8 cellular contexts compared by ENCODE assay signal in genomic region chr16:25258856-25259179, GRCh38. TPM values are rescaled to one million over a fixed set of nuclear protein-coding genes. Genes with fewer than 3 reads are reported as not detected.
DNase-seq lines count a peak whose midpoint lies in the region; ATAC-seq, FAIRE-seq and TF ChIP-seq lines count a peak whose summit lies in the region.

No MANE protein-coding gene starts in this region.

- H3K27ac ChIP-seq in kidney (ENCODE audit: low read depth in 2 of 2, low read length in 2 of 2) (no peak overlapping the region), thymus (ENCODE audit: low read depth) (no peak overlapping the region)

- WGBS in thymus: 20% methylated on average over 4 of the region's 4 CpGs

- peaks cover 4 to 6% of the 10 kb centered on the region in 2 donors for H3K36me3 ChIP-seq in kidney (ENCODE audit: control insufficient read depth in 1 of 2, insufficient read depth in 2 of 2, low read length in 2 of 2)
- H3K36me3 ChIP-seq in thymus (ENCODE audit: control insufficient read depth, insufficient read depth): peaks cover 6% of the 10 kb centered on the region

- H3K9ac ChIP-seq in kidney (ENCODE audit: low read length in 2 of 2): no peak overlapping the region

- H3K27ac Mint-ChIP-seq in activated CD4-positive, alpha-beta T cell treated with anti-CD3 and anti-CD28 coated beads for 36 hours: peak overlapping the region; percentile 98

- TF ChIP-seq CTCF in kidney (IDR thresholded peaks at IDR 0.05; ENCODE audit: borderline replicate concordance, extremely low read depth, insufficient read depth): no peak

- peaks cover 31% of the 10 kb centered on the region for H3K36me3 Mint-ChIP-seq in activated CD4-positive, alpha-beta T cell treated with anti-CD3 and anti-CD28 coated beads for 36 hours (ENCODE audit: low read depth)

- no peak for FAIRE-seq in kidney (lab: Jason Lieb, UNC)

- H3K9me3 ChIP-seq in kidney (ENCODE audit: control insufficient read depth in 1 of 2, low read length in 2 of 2) (no peaks in the 10 kb centered on the region), thymus (ENCODE audit: control insufficient read depth) (no peaks in the 10 kb centered on the region)

- no peaks in the 10 kb centered on the region for H3K27me3 Mint-ChIP-seq in activated CD4-positive, alpha-beta T cell treated with anti-CD3 and anti-CD28 coated beads for 36 hours

- H3K9me3 Mint-ChIP-seq in activated CD4-positive, alpha-beta T cell treated with anti-CD3 and anti-CD28 coated beads for 36 hours (ENCODE audit: low read depth): no peaks in the 10 kb centered on the region

- CTCF ChIA-PET in activated CD4-positive, alpha-beta T cell treated with anti-CD3 and anti-CD28 coated beads for 36 hours (lab: Charles Lee): interaction anchor here (1.0 kb wide), 1 partner anchor 45 kb away, joined by 3 read pairs; no protein-coding TSS in a partner anchor

- peaks cover 53% of the 10 kb centered on the region for H3K4me1 Mint-ChIP-seq in activated CD4-positive, alpha-beta T cell treated with anti-CD3 and anti-CD28 coated beads for 36 hours

- peak; percentile 8 for ATAC-seq in activated CD4-positive, alpha-beta T cell treated with anti-CD3 and anti-CD28 coated beads for 36 hours
- ATAC-seq in sciatic nerve (no peak), GM21529 (IDR thresholded peaks at IDR 0.05; ENCODE audit: unreplicated experiment) (no peak)

- POLR2A ChIA-PET in activated CD4-positive, alpha-beta T cell treated with anti-CD3 and anti-CD28 coated beads for 36 hours (lab: Charles Lee): interaction anchor here (0.6 to 0.8 kb wide), 3 partner anchors 195 to 429 kb away, joined by 3 read pairs; no protein-coding TSS in a partner anchor

- H3K27me3 ChIP-seq in thymus (ENCODE audit: control insufficient read depth, insufficient read depth): no peaks in the 10 kb centered on the region

- intact Hi-C loops in activated CD4-positive, alpha-beta T cell treated with anti-CD3 and anti-CD28 coated beads for 36 hours (cut with DNase I, micrococcal nuclease): loop anchor here in 1 of 2 experiments (1.0 to 5.0 kb wide), 3 partner anchors 244 to 1943 kb away; partner anchors contain the start of genes ARHGAP17 and KDM8
- intact Hi-C loops in kidney (cut with DNase I): no loop called here
- intact Hi-C loops in sciatic nerve (cut with DNase I): no loop called here

- H3K4me3 Mint-ChIP-seq in activated CD4-positive, alpha-beta T cell treated with anti-CD3 and anti-CD28 coated beads for 36 hours: peak overlapping the region; percentile 93

- H3K4me1 ChIP-seq in kidney (ENCODE audit: control insufficient read depth in 1 of 2, insufficient read depth in 1 of 2, low read depth in 1 of 2, low read length in 2 of 2): peaks cover 8 to 14% of the 10 kb centered on the region in 2 donors
- H3K4me1 ChIP-seq in thymus (ENCODE audit: control insufficient read depth, insufficient read depth, low read length): peaks cover 18% of the 10 kb centered on the region

- peak overlapping the region; percentile 76 to 92 for H3K4me3 ChIP-seq in kidney (ENCODE audit: low read length in 2 of 2)
- H3K4me3 ChIP-seq in thymus (ENCODE audit: low read length): peak overlapping the region; percentile 98

- peak; percentile 44 for DNase-seq in activated CD4-positive, alpha-beta T cell treated with anti-CD3 and anti-CD28 coated beads for 36 hours
- no peak for DNase-seq in activated CD4-positive, alpha-beta T cell treated with anti-CD3 and anti-CD28 coated beads for 1 hour
- DNase-seq in activated naive CD4-positive, alpha-beta T cell treated with anti-CD3 and anti-CD28 coated beads, Interleukin-2, amount 50 U/mL, for 16 hours: peak; percentile 16
- DNase-seq in kidney: no peak
- no peak for DNase-seq in sciatic nerve (ENCODE audit: low spot score)
- no peak for DNase-seq in NCI-H1436 treated with DMSO at 0.1 percent for 48 hours (lab: John Stamatoyannopoulos, UW)

RNA-seq across cellular contexts. Expression of gene ZKSCAN2, which starts 1.2 kb away (rescaled TPM):
- total RNA-seq in activated CD4-positive, alpha-beta T cell treated with anti-CD3 and anti-CD28 coated beads for 36 hours: 1 to 10 TPM; 5.5 to 5.6 TPM
- total RNA-seq in kidney: 6.1 TPM
- 1.3 TPM for polyA plus RNA-seq in kidney (ENCODE audit: insufficient read depth, low read depth, low replicate concordance)
- 1.2 TPM for polyA plus RNA-seq in thymus
- total RNA-seq in sciatic nerve: 5.9 TPM

RNA-seq across cellular contexts. Expression of gene AQP8, which starts 42.1 kb away (rescaled TPM):
- total RNA-seq in activated CD4-positive, alpha-beta T cell treated with anti-CD3 and anti-CD28 coated beads for 36 hours: not detected
- total RNA-seq in kidney (not detected), sciatic nerve (not detected)
- polyA plus RNA-seq in kidney (ENCODE audit: insufficient read depth, low read depth, low replicate concordance) (not detected), thymus (0.48 TPM)

Comparison
In these comparisons a context has a peak if more than half of its experiments do, and no peak if none do; other contexts are left out.
1. DNase-seq: peak in activated CD4-positive, alpha-beta T cell treated with anti-CD3 and anti-CD28 coated beads for 36 hours (single experiment) and activated naive CD4-positive, alpha-beta T cell treated with anti-CD3 and anti-CD28 coated beads, Interleukin-2, amount 50 U/mL, for 16 hours (single experiment); none in activated CD4-positive, alpha-beta T cell treated with anti-CD3 and anti-CD28 coated beads for 1 hour (single experiment), kidney (single experiment), sciatic nerve (single experiment) and NCI-H1436 treated with DMSO at 0.1 percent for 48 hours (single experiment).